ENCODE assay signal across 25 cellular contexts in genomic region chr6:157663261-157663660, GRCh38.
"Had no signal": no experiment of that assay in that cellular context is flagged by ENCODE, and none has a peak within 500 bp of the region (broad histone marks: within the 10 kb centered on the region; RNA-seq: fewer than 3 reads in every experiment).

No MANE protein-coding gene starts in this region.

- H3K4me1 ChIP-seq: colonic mucosa, esophagus squamous epithelium, foreskin keratinocyte, gastroesophageal sphincter had no signal

- DNase-seq: colonic mucosa; cortex of kidney; dermis blood vessel endothelial cell; dorsolateral prefrontal cortex; effector CD4-positive, alpha-beta T cell; effector CD8-positive, alpha-beta T cell; effector memory CD4-positive, alpha-beta T cell; effector memory CD8-positive, alpha-beta T cell; endodermal cell; erythroblast; esophagus squamous epithelium; foreskin fibroblast; foreskin keratinocyte; foreskin melanocyte; gastrocnemius medialis; glutamatergic neuron; heart left ventricle had no signal

- H3K4me3 ChIP-seq: colonic mucosa, coronary artery, dorsolateral prefrontal cortex, esophagus muscularis mucosa, esophagus squamous epithelium, gastrocnemius medialis, gastroesophageal sphincter, heart left ventricle had no signal

- H3K9me3 ChIP-seq: colonic mucosa, esophagus muscularis mucosa, esophagus squamous epithelium, gastrocnemius medialis, gastroesophageal sphincter, heart left ventricle had no signal

- H3K27ac ChIP-seq: colonic mucosa, coronary artery, dorsolateral prefrontal cortex, epithelial cell of prostate, esophagus muscularis mucosa, esophagus squamous epithelium, foreskin keratinocyte, gastrocnemius medialis, gastroesophageal sphincter, heart left ventricle had no signal

- H3K36me3 ChIP-seq: colonic mucosa, gastrocnemius medialis had no signal

- FAIRE-seq: colon, endometrium, endothelial cell of umbilical vein, frontal cortex had no signal

- H3K27me3 ChIP-seq: colonic mucosa, dorsolateral prefrontal cortex, esophagus muscularis mucosa, esophagus squamous epithelium, foreskin keratinocyte, gastrocnemius medialis, gastroesophageal sphincter, heart left ventricle had no signal
